Comparison of ENCODE assay signal across 16 cellular contexts in genomic region chr1:245096330-245097066, GRCh38. TPM values are rescaled to one million over a fixed set of nuclear protein-coding genes. Genes with fewer than 3 reads are reported as not detected.
DNase-seq lines count a peak whose midpoint lies in the region; ATAC-seq, FAIRE-seq and TF ChIP-seq lines count a peak whose summit lies in the region.
"Had no signal": no experiment of that assay in that cellular context is flagged by ENCODE, and none has a peak within 500 bp of the region (broad histone marks: within the 10 kb centered on the region; RNA-seq: fewer than 3 reads in every experiment).

No MANE protein-coding gene starts in this region.

- H3K4me1 Mint-ChIP-seq in osteocyte (ENCODE audit: unreplicated experiment): peaks cover 17% of the 10 kb centered on the region
- H3K4me1 Mint-ChIP-seq in effector memory CD8-positive, alpha-beta T cell (ENCODE audit: low read depth in 2 of 2): no peaks in the 10 kb centered on the region

- H3K9me3 ChIP-seq in K562 (replicated peaks; ENCODE audit: control insufficient read depth, insufficient read depth, low read depth, low read length) (no peaks in the 10 kb centered on the region), PC-9 (ENCODE audit: insufficient read depth, low read depth) (no peaks in the 10 kb centered on the region)
- H3K9me3 ChIP-seq: SJSA1 had no signal

- H3K4me3 Mint-ChIP-seq in osteocyte (ENCODE audit: unreplicated experiment): no peak overlapping the region
- no peak overlapping the region for H3K4me3 Mint-ChIP-seq in effector memory CD8-positive, alpha-beta T cell

- no peaks in the 10 kb centered on the region for H3K36me3 Mint-ChIP-seq in osteocyte (ENCODE audit: unreplicated experiment)
- no peaks in the 10 kb centered on the region for H3K36me3 Mint-ChIP-seq in effector memory CD8-positive, alpha-beta T cell (ENCODE audit: insufficient read depth)

- ATAC-seq in K562 (no peak), left lobe of liver (peak; percentile 83), GM21717 (IDR thresholded peaks at IDR 0.05; ENCODE audit: unreplicated experiment) (no peak)
- ATAC-seq in effector memory CD8-positive, alpha-beta T cell (replicated peaks): no peak

- TF ChIP-seq CTCF in NB4 (IDR thresholded peaks at IDR 0.05; ENCODE audit: low read depth, low read length) (no peak), K562 (IDR thresholded peaks at IDR 0.05 in 2 of 3, conservative IDR thresholded peaks at IDR 0.05 in 1 of 3; ENCODE audit: insufficient read depth in 2 of 3, low read depth in 1 of 3, low read length in 3 of 3) (no peak), osteocyte (IDR thresholded peaks at IDR 0.05) (no peak), PC-9 (conservative IDR thresholded peaks at IDR 0.05) (no peak)

- H2AFZ ChIP-seq in K562 (ENCODE audit: low read depth, low read length): no peak overlapping the region
- no peak overlapping the region for H2AFZ ChIP-seq in PC-9

- in situ Hi-C loops in K562 (cut with MboI): no loop called here

- POLR2A ChIA-PET in K562 (lab: Yijun Ruan, JAX): no interaction called here
- POLR2A ChIA-PET in PC-9 (lab: Charles Lee; ENCODE audit: unreplicated experiment): no interaction called here

- WGBS in K562 (ENCODE audit: insufficient coverage, low coverage, missing lambda C conversion rate): 76% methylated on average over 5 of the region's 5 CpGs

- no peak overlapping the region for H3K4me3 ChIP-seq in NB4 (ENCODE audit: low read depth, low read length)
- no peak overlapping the region for H3K4me3 ChIP-seq in K562
- H3K4me3 ChIP-seq in PC-9: no peak overlapping the region
- H3K4me3 ChIP-seq: SJSA1 had no signal

- H3K9ac ChIP-seq in K562 (ENCODE audit: insufficient read depth in 1 of 2, low read depth in 2 of 2, low read length in 2 of 2): no peak overlapping the region

- CTCF ChIA-PET in K562 (lab: Yijun Ruan, JAX; ENCODE audit: low intra/inter-chr PET ratio) (no interaction called here), PC-9 (lab: Charles Lee) (no interaction called here)

- H3K4me2 ChIP-seq in K562 (ENCODE audit: insufficient read depth, low read length): no peak overlapping the region
- no peak overlapping the region for H3K4me2 ChIP-seq in PC-9

- H3K27ac ChIP-seq in K562 (ENCODE audit: extremely low read depth, low read depth, low read length) (no peak overlapping the region), PC-9 (no peak overlapping the region)
- H3K27ac ChIP-seq: RWPE1, SJSA1 had no signal

- no peaks in the 10 kb centered on the region for H3K27me3 Mint-ChIP-seq in osteocyte (ENCODE audit: unreplicated experiment)
- no peaks in the 10 kb centered on the region for H3K27me3 Mint-ChIP-seq in effector memory CD8-positive, alpha-beta T cell

- no peak for TF ChIP-seq RAD21 in K562 (CRISPR knock-in tag; conservative IDR thresholded peaks at IDR 0.05 in 1 of 2, IDR thresholded peaks at IDR 0.05 in 1 of 2)

- H3K27me3 ChIP-seq in K562 (ENCODE audit: control insufficient read depth in 2 of 2, insufficient read depth in 2 of 2, low read length in 2 of 2) (peaks cover 0 to 8% of the 10 kb centered on the region in 2 experiments; a peak in 1 of 5 replicates), PC-9 (ENCODE audit: insufficient read depth, low read depth) (peaks cover 28% of the 10 kb centered on the region; the same call in 1 of the 2 replicates)
- H3K27me3 ChIP-seq: SJSA1 had no signal

- no peak for TF ChIP-seq EP300 in K562 (IDR thresholded peaks at IDR 0.05; ENCODE audit: low read length)

- H3K36me3 ChIP-seq in K562 (ENCODE audit: control insufficient read depth, insufficient read depth, low read length) (no peaks in the 10 kb centered on the region), PC-9 (ENCODE audit: low read depth) (no peaks in the 10 kb centered on the region)
- H3K36me3 ChIP-seq: SJSA1 had no signal

- H3K4me1 ChIP-seq in K562 (replicated peaks in 1 of 2; ENCODE audit: control insufficient read depth in 2 of 2, insufficient read depth in 2 of 2, low read length in 2 of 2): peaks cover 3 to 11% of the 10 kb centered on the region in 2 experiments; a peak in 3 of 5 replicates
- H3K4me1 ChIP-seq in PC-9 (replicated peaks; ENCODE audit: insufficient read depth): no peaks in the 10 kb centered on the region

- no peaks in the 10 kb centered on the region for H3K9me1 ChIP-seq in K562 (ENCODE audit: control insufficient read depth, insufficient read depth, low read length)

- no peaks in the 10 kb centered on the region for H3K9me2 ChIP-seq in PC-9 (ENCODE audit: insufficient read depth)

- H3K79me2 ChIP-seq in K562 (ENCODE audit: control insufficient read depth, insufficient read depth, low read length): no peaks in the 10 kb centered on the region
- H3K79me2 ChIP-seq in PC-9 (ENCODE audit: low read depth): no peaks in the 10 kb centered on the region

- no peaks in the 10 kb centered on the region for H3K9me3 Mint-ChIP-seq in osteocyte (ENCODE audit: unreplicated experiment)
- H3K9me3 Mint-ChIP-seq in effector memory CD8-positive, alpha-beta T cell: no peaks in the 10 kb centered on the region

- no TSS peak for BruUV-seq in K562 (replicated peaks; lab: Mats Ljungman, UMichigan)
- no TSS peak for BruUV-seq in PC-9 (replicated peaks; lab: Mats Ljungman, UMichigan)

- no peak overlapping the region for H3K27ac Mint-ChIP-seq in osteocyte (ENCODE audit: unreplicated experiment)
- H3K27ac Mint-ChIP-seq in effector memory CD8-positive, alpha-beta T cell: no peak overlapping the region

- intact Hi-C loops in K562 (cut with micrococcal nuclease): no loop called here
- intact Hi-C loops in PC-9 (cut with micrococcal nuclease; ENCODE audit: unreplicated experiment): no loop called here

- DNase-seq in NB4 (ENCODE audit: low read depth) (peak; percentile 13), K562 (ENCODE audit: extremely low read depth in 1 of 4, low spot score in 3 of 4) (no peak), left lobe of liver (ENCODE audit: low spot score) (no peak), osteocyte (ENCODE audit: extremely low spot score, unreplicated experiment) (peak; percentile 51), erythroblast (lab: John Stamatoyannopoulos, UW) (no peak), PC-9 (no peak)
- no peak for DNase-seq in effector memory CD8-positive, alpha-beta T cell
- DNase-seq: Karpas-422, MM.1S, NCI-H1436, NCI-H2081, NCI-H524 had no signal

- TF ChIP-seq POLR2A in NB4 (IDR thresholded peaks at IDR 0.05; ENCODE audit: extremely low read depth, insufficient read length): no peak
- no peak for TF ChIP-seq POLR2A in K562 (conservative IDR thresholded peaks at IDR 0.05)
- no peak for TF ChIP-seq POLR2A in erythroblast (IDR thresholded peaks at IDR 0.05; ENCODE audit: low read length)

- H3F3A ChIP-seq in PC-9 (ENCODE audit: insufficient read depth, low read depth): no peaks in the 10 kb centered on the region

- H4K20me1 ChIP-seq in K562 (replicated peaks; ENCODE audit: control insufficient read depth, insufficient read depth, low read length) (no peaks in the 10 kb centered on the region), PC-9 (ENCODE audit: insufficient read depth) (no peaks in the 10 kb centered on the region)

- FAIRE-seq in K562 (lab: Jason Lieb, UNC): no peak

TF ChIP-seq in K562, 482 proteins besides CTCF, POLR2A, EP300 and RAD21 (continues in another document):
- TF ChIP-seq MCM3 (IDR thresholded peaks at IDR 0.05): no peak
- no peak for TF ChIP-seq ZNF644 (tag; IDR thresholded peaks at IDR 0.05; ENCODE audit: low read depth)
- TF ChIP-seq SREBF2 (CRISPR knock-in tag; IDR thresholded peaks at IDR 0.05): no peak
- TF ChIP-seq NCOA2 (IDR thresholded peaks at IDR 0.05; ENCODE audit: partially characterized antibody in 2 of 2): no peak
- TF ChIP-seq ZSCAN32 (CRISPR knock-in tag; IDR thresholded peaks at IDR 0.05): no peak
- peak; percentile 48; the same call in 1 of the 2 replicates for TF ChIP-seq TOE1 (IDR thresholded peaks at IDR 0.05; ENCODE audit: borderline replicate concordance)
- TF ChIP-seq TOE1 (CRISPR knock-in tag; IDR thresholded peaks at IDR 0.05; ENCODE audit: borderline replicate concordance, low read depth): no peak
- no peak for TF ChIP-seq ATF6 (CRISPR knock-in tag; IDR thresholded peaks at IDR 0.05)
- no peak for TF ChIP-seq CC2D1A (IDR thresholded peaks at IDR 0.05)
- no peak for TF ChIP-seq SMAD1 (IDR thresholded peaks at IDR 0.05; ENCODE audit: low read depth, low read length, partially characterized antibody)

RNA-seq across cellular contexts. Expression of gene KIF26B, which starts 58.3 kb away (rescaled TPM):
- total RNA-seq in K562 (2011; cell fraction: chromatin; rRNA removed; ENCODE audit: low replicate concordance): not detected in 2 replicates
- total RNA-seq in K562 (2011; cell fraction: nucleolus; rRNA removed): not detected in 2 replicates
- not detected in 2 replicates for total RNA-seq in K562 (2011; cell fraction: nucleoplasm; rRNA removed)
- total RNA-seq in K562 (2014; rRNA removed) (not detected in 2 replicates), K562 (2014; rRNA removed; fragmentation: Illumina TruSeq; extraction: Trizol) (not detected in 2 replicates), K562 (2015; rRNA removed; fragmentation: Illumina TruSeq; extraction: Trizol) (not detected in 2 replicates), K562 (2021) (0.02 and 0.07 TPM in 2 replicates), left lobe of liver (0.35 TPM), osteocyte (8.6 and 8.8 TPM in 2 replicates), PC-9 (2021) (0.11 and 0.25 TPM in 2 replicates)
- polyA plus RNA-seq in K562 (2011; rRNA removed) (not detected in 2 replicates), K562 (2014; fragmentation: Illumina TruSeq; extraction: Trizol) (not detected in 2 replicates), K562 (2014; fragmentation: Nextera tagmentation; extraction: Ambion mirVana) (under 1 TPM; 0.03 to 0.08 TPM), K562 (2014; rRNA removed) (not detected in 2 replicates)
- polyA plus RNA-seq in K562 (2011; cell fraction: cytosol; rRNA removed): under 0.01 TPM in 1 of 2 replicates, not detected in the other
- polyA plus RNA-seq in K562 (2011; cell fraction: nucleus; rRNA removed): 0.01 and 0.03 TPM in 2 replicates
- polyA plus RNA-seq in K562 (2012): 0.18 and 0.36 TPM in 2 replicates
- polyA minus RNA-seq in K562 (2011; rRNA and poly(A)+ RNA removed): not detected in 2 replicates
- polyA minus RNA-seq in K562 (2011; cell fraction: cytosol; rRNA and poly(A)+ RNA removed): not detected in 2 replicates
- 0.13 TPM in 1 of 2 replicates, not detected in the other for polyA minus RNA-seq in K562 (2011; cell fraction: nucleus; rRNA and poly(A)+ RNA removed)
- total RNA-seq: OCI-LY7 had no signal

Comparison
In these comparisons a context has a peak if more than half of its experiments do, and no peak if none do; other contexts are left out.
1. DNase-seq: peak in NB4 (single experiment) and osteocyte (single experiment); none in K562 (0 of 4), left lobe of liver (single experiment), erythroblast (0 of 2), effector memory CD8-positive, alpha-beta T cell (0 of 3) and PC-9 (0 of 2).